26 cellular contexts compared by ENCODE assay signal in genomic region chr16:66311306-66311705, GRCh38.
"Had no signal": no experiment of that assay in that cellular context is flagged by ENCODE, and none has a peak within 500 bp of the region (broad histone marks: within the 10 kb centered on the region; RNA-seq: fewer than 3 reads in every experiment).

No MANE protein-coding gene starts in this region.

- ATAC-seq: stimulated activated effector memory CD8-positive, alpha-beta T cell treated with anti-CD3 and anti-CD28 coated beads, Interleukin-12 subunit alpha, Interleukin-12 subunit beta, amount 100 ng/mL, for 72 hours; stimulated activated naive B cell treated with anti-CD40 and anti-IgM and Interleukin-4, amounts not matched to agents 10 μg/mL and 1 μg/mL and 100 μg/mL, for 72 hours; stimulated activated naive CD8-positive, alpha-beta T cell treated with anti-CD3 and anti-CD28 coated beads, Interleukin-15, amount 100 ng/mL, for 72 hours; stimulated activated naive CD8-positive, alpha-beta T cell treated with anti-CD3 and anti-CD28 coated beads, Interleukin-15, Interleukin-2, amounts not matched to agents 100 U/mL and 50 U/mL, for 24 hours; upper lobe of right lung had no signal

- FAIRE-seq: urothelium cell line had no signal

- H3K36me3 ChIP-seq: stomach, suprapubic skin, thoracic aorta, thyroid gland, tibial artery, tibial nerve, transverse colon, upper lobe of left lung, upper lobe of right lung, uterus, vagina had no signal

- H3K27ac ChIP-seq: stomach, suprapubic skin, testis, thoracic aorta, thyroid gland, tibial artery, tibial nerve, transverse colon, upper lobe of left lung, upper lobe of right lung, uterus, vagina had no signal

- DNase-seq: stimulated activated CD4-positive, alpha-beta T cell treated with anti-CD3 and anti-CD28 coated beads, Interleukin-2, amount 100 ng/mL, for 48 hours; stimulated activated CD4-positive, alpha-beta T cell treated with anti-CD3 and anti-CD28 coated beads, Interleukin-4, amount 100 ng/mL, for 1 hour; stimulated activated CD4-positive, alpha-beta T cell treated with anti-CD3 and anti-CD28 coated beads, Interleukin-4, amount 100 ng/mL, for 24 hours; stimulated activated CD4-positive, alpha-beta T cell treated with anti-CD3 and anti-CD28 coated beads, Interleukin-4, amount 100 ng/mL, for 4 hours; stimulated activated CD8-positive, alpha-beta memory T cell treated with anti-CD3 and anti-CD28 coated beads, Interleukin-4, amount 100 ng/mL, for 48 hours; stimulated activated naive B cell treated with anti-CD40 and anti-IgM and Interleukin-4, amounts not matched to agents 10 μg/mL and 1 μg/mL and 100 μg/mL, for 72 hours; stimulated activated naive CD4-positive, alpha-beta T cell; stimulated activated naive CD4-positive, alpha-beta T cell treated with Interleukin-2 at 50 U/mL for 16 hours; stimulated activated naive CD8-positive, alpha-beta T cell treated with anti-CD3 and anti-CD28 coated beads, Interleukin-15, amount 100 ng/mL, for 72 hours; stimulated activated naive CD8-positive, alpha-beta T cell treated with anti-CD3 and anti-CD28 coated beads, Interleukin-15, Interleukin-2, amounts not matched to agents 100 U/mL and 50 U/mL, for 24 hours; stomach; substantia nigra; testis; thyroid gland; transverse colon; trophoblast cell; upper lobe of left lung; upper lobe of right lung; uterus had no signal

- H3K4me1 ChIP-seq: testis, tibial artery, uterus had no signal

- H3K9me3 ChIP-seq: stomach, suprapubic skin, testis, thoracic aorta, thyroid gland, tibial artery, tibial nerve, transverse colon, upper lobe of left lung, upper lobe of right lung, uterus, vagina had no signal

- H3K4me3 ChIP-seq: stomach, suprapubic skin, testis, thoracic aorta, thyroid gland, tibial artery, tibial nerve, transverse colon, upper lobe of left lung, upper lobe of right lung, uterus, vagina had no signal

- H3K27me3 ChIP-seq: stomach, suprapubic skin, testis, thyroid gland, tibial artery, tibial nerve, transverse colon, upper lobe of left lung, upper lobe of right lung, uterus, vagina had no signal
